ENCODE assay signal across 26 cellular contexts in the genomic region with DNA sequence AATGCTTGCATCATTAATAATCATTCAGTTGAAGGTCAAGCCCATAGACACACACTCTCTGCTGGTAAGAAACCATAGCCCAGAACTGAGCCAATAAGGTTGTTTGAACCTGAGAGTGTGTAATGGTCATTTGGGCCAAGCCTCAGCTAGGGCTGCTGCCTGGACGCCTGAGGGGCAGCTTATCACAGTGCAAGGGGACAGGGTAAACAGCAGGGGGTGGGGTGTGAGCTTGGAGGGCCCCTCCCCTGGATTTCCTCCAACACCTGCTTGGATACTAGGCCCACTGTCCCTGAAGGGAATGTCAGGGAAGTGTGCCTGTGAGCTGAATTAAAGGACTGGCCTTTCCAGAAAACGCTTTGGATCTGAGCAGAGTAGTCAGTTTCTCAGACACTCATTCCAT. TPM values are rescaled to one million over a fixed set of nuclear protein-coding genes. Genes with fewer than 3 reads are reported as not detected.
DNase-seq lines count a peak whose midpoint lies in the region; ATAC-seq and TF ChIP-seq lines count a peak whose summit lies in the region.
"Had no signal": no experiment of that assay in that cellular context is flagged by ENCODE, and none has a peak within 500 bp of the region (broad histone marks: within the 10 kb centered on the region; RNA-seq: fewer than 3 reads in every experiment).

No MANE protein-coding gene starts in this region.

- WGBS in stomach, 5 donors = 25 to 68% (median 59%) methylated on average over 2 of the region's 2 CpGs

- TF ChIP-seq RAD21 in neural cell (conservative IDR thresholded peaks at IDR 0.05) = no peak

- H3K9ac ChIP-seq in neural cell (ENCODE audit: low read length) = no peak overlapping the region
- H3K9ac ChIP-seq: BLaER1 had no signal

- no peaks in the 10 kb centered on the region for H3K9me3 ChIP-seq in WERI-Rb-1 (ENCODE audit: severe bottlenecking)
- no peaks in the 10 kb centered on the region for H3K9me3 ChIP-seq in neural cell (ENCODE audit: low read length)
- no peaks in the 10 kb centered on the region for H3K9me3 ChIP-seq in stomach
- H3K9me3 ChIP-seq: BE2C, BLaER1 had no signal

- H3K9me2 ChIP-seq in neural cell (ENCODE audit: insufficient read depth, low read length) = no peaks in the 10 kb centered on the region

- peaks cover 36% of the 10 kb centered on the region for H3K27me3 Mint-ChIP-seq in mesothelial cell of epicardium (ENCODE audit: low read depth)

- intact Hi-C loops in stomach (cut with DNase I; ENCODE audit: low total_unique reads) = no loop called here

- H3K27me3 ChIP-seq in WERI-Rb-1 (ENCODE audit: insufficient read depth, low read depth, severe bottlenecking) (no peaks in the 10 kb centered on the region), neural cell (ENCODE audit: insufficient read depth, low read depth, low read length) (no peaks in the 10 kb centered on the region), stomach (no peaks in the 10 kb centered on the region)
- H3K27me3 ChIP-seq: BE2C, BLaER1 had no signal

- no peak for TF ChIP-seq POLR2A in stomach (IDR thresholded peaks at IDR 0.05)

- ATAC-seq in GM18870 (IDR thresholded peaks at IDR 0.05; ENCODE audit: unreplicated experiment) = no peak

- DNase-seq in NCI-H82 (lab: John Stamatoyannopoulos, UW) (peak; percentile 90), WERI-Rb-1 (peak; percentile 92), stomach (no peak), mesothelial cell of epicardium (ENCODE audit: low spot score in 2 of 2, unreplicated experiment in 2 of 2) (no peak)
- no peak for DNase-seq in activated T-cell treated with anti-CD3 and anti-CD28 coated beads, Interleukin-2, amount 50 U/mL, for 1 hour
- DNase-seq: 8988T; ACHN; BE2C; CD4-positive, alpha-beta memory T cell; CD4-positive, CD25-positive, alpha-beta regulatory T cell; CD8-positive, alpha-beta memory T cell; COR-L47; DMS 273 treated with DMSO at 0.1 percent for 48 hours; DMS153; DMS53; DMS79; DND-41; EL; GF-D8 had no signal

- no peak overlapping the region for H3K4me3 Mint-ChIP-seq in mesothelial cell of epicardium
- H3K4me3 Mint-ChIP-seq: CD14-positive monocyte; CD4-positive, alpha-beta memory T cell; CD4-positive, CD25-positive, alpha-beta regulatory T cell; CD8-positive, alpha-beta memory T cell had no signal

- H3K4me2 ChIP-seq in neural cell (ENCODE audit: low read length) = no peak overlapping the region
- H3K4me2 ChIP-seq: BLaER1 had no signal

- H3K79me2 ChIP-seq in neural cell (replicated peaks; ENCODE audit: insufficient read depth, low read length) = no peaks in the 10 kb centered on the region

- H3K4me1 ChIP-seq in stomach = peaks cover 0 to 15% (median 11%) of the 10 kb centered on the region in 4 donors

- H3K4me3 ChIP-seq in WERI-Rb-1 (ENCODE audit: low read depth, low read length) (no peak overlapping the region), neural cell (ENCODE audit: low read length) (no peak overlapping the region), stomach (no peak overlapping the region)
- H3K4me3 ChIP-seq: BLaER1 had no signal

- no peaks in the 10 kb centered on the region for H3K36me3 Mint-ChIP-seq in mesothelial cell of epicardium
- H3K36me3 Mint-ChIP-seq: CD14-positive monocyte; CD4-positive, alpha-beta memory T cell; CD4-positive, CD25-positive, alpha-beta regulatory T cell; CD8-positive, alpha-beta memory T cell had no signal

- peaks cover 16% of the 10 kb centered on the region for H3K4me1 Mint-ChIP-seq in mesothelial cell of epicardium
- H3K4me1 Mint-ChIP-seq: CD4-positive, alpha-beta memory T cell; CD4-positive, CD25-positive, alpha-beta regulatory T cell; CD8-positive, alpha-beta memory T cell had no signal

- TF ChIP-seq CTCF in WERI-Rb-1 (IDR thresholded peaks at IDR 0.05; ENCODE audit: low read depth, low read length) (0 out of 2 replicates have a peak, but pooled peaks have one; percentile 0), neural cell (IDR thresholded peaks at IDR 0.05; ENCODE audit: poor library complexity, severe bottlenecking) (no peak), stomach (IDR thresholded peaks at IDR 0.05) (no peak), mesothelial cell of epicardium (IDR thresholded peaks at IDR 0.05; ENCODE audit: unreplicated experiment) (no peak)

- H3F3A ChIP-seq in neural cell (ENCODE audit: insufficient read depth, low read length, poor library complexity, severe bottlenecking) = no peaks in the 10 kb centered on the region

- no peak overlapping the region for H2AFZ ChIP-seq in neural cell (ENCODE audit: low read depth, low read length)

- H3K27ac ChIP-seq in WERI-Rb-1 (peak overlapping the region; percentile 57), neural cell (ENCODE audit: low read length) (no peak overlapping the region), stomach (no peak overlapping the region)
- H3K27ac ChIP-seq: BLaER1 had no signal

- H3K27ac Mint-ChIP-seq in mesothelial cell of epicardium = no peak overlapping the region
- H3K27ac Mint-ChIP-seq: CD14-positive monocyte; CD8-positive, alpha-beta memory T cell had no signal

- H3K9me3 Mint-ChIP-seq in mesothelial cell of epicardium = no peaks in the 10 kb centered on the region
- H3K9me3 Mint-ChIP-seq: CD4-positive, alpha-beta memory T cell; CD4-positive, CD25-positive, alpha-beta regulatory T cell; CD8-positive, alpha-beta memory T cell had no signal

- no peaks in the 10 kb centered on the region for H3K36me3 ChIP-seq in WERI-Rb-1
- H3K36me3 ChIP-seq in neural cell (ENCODE audit: insufficient read depth, low read length) = peaks cover 5% of the 10 kb centered on the region
- H3K36me3 ChIP-seq in stomach = peaks cover 0 to 12% (median 2%) of the 10 kb centered on the region in 4 donors
- H3K36me3 ChIP-seq: BE2C, BLaER1 had no signal

- H4K20me1 ChIP-seq in neural cell (ENCODE audit: insufficient read depth) = no peaks in the 10 kb centered on the region
- H4K20me1 ChIP-seq: BLaER1 had no signal

- TF ChIP-seq EP300 in neural cell (conservative IDR thresholded peaks at IDR 0.05; ENCODE audit: poor library complexity, severe bottlenecking) (no peak), stomach (IDR thresholded peaks at IDR 0.05) (no peak)

TF ChIP-seq in neural cell, 6 proteins besides CTCF, POLR2A, EP300 and RAD21:
- TF ChIP-seq SMC3 (conservative IDR thresholded peaks at IDR 0.05; ENCODE audit: poor library complexity) (no peak), POLR2AphosphoS5 (IDR thresholded peaks at IDR 0.05) (peak; percentile 4)

RNA-seq across cellular contexts. Expression of gene CNTN2, which starts 24.6 kb away (rescaled TPM):
- polyA plus RNA-seq in neural cell (3.2 and 5.0 TPM in 2 replicates), stomach (under 1 TPM in 2 of 3 donors, not detected in 1; 0.12 to 0.20 TPM)
- polyA minus RNA-seq in neural cell = 14.1 and 14.9 TPM in 2 replicates
- total RNA-seq in stomach (1 to 10 TPM in 2 of 5 donors, under 1 TPM in 1, not detected in 2; 0.58 to 2.2 (median 1.3) TPM), mesothelial cell of epicardium (0.11 to 0.38 TPM (median 0.29 TPM) in 3 replicates)
- total RNA-seq: A673; CD4-positive, alpha-beta memory T cell; CD4-positive, CD25-positive, alpha-beta regulatory T cell; CD8-positive, alpha-beta memory T cell; Daoy had no signal
- polyA plus RNA-seq: AG04450; CD14-positive monocyte; CD4-positive, alpha-beta memory T cell; CD4-positive, CD25-positive, alpha-beta regulatory T cell; CD8-positive, alpha-beta memory T cell had no signal

Comparison
In these comparisons a context has a peak if more than half of its experiments do, and no peak if none do; other contexts are left out.
1. DNase-seq: peak in NCI-H82 (single experiment) and WERI-Rb-1 (single experiment); none in stomach (single experiment), mesothelial cell of epicardium (0 of 2) and activated T-cell treated with anti-CD3 and anti-CD28 coated beads, Interleukin-2, amount 50 U/mL, for 1 hour (single experiment).